ENCODE assay signal across 15 cellular contexts in genomic region chr17:19411641-19412040, GRCh38. TPM values are rescaled to one million over a fixed set of nuclear protein-coding genes. Genes with fewer than 3 reads are reported as not detected.
DNase-seq lines count a peak whose midpoint lies in the region; ATAC-seq and TF ChIP-seq lines count a peak whose summit lies in the region.
"Had no signal": no experiment of that assay in that cellular context is flagged by ENCODE, and none has a peak within 500 bp of the region (broad histone marks: within the 10 kb centered on the region; RNA-seq: fewer than 3 reads in every experiment).

No MANE protein-coding gene starts in this region.

- H3K36me3 Mint-ChIP-seq in endothelial cell (ENCODE audit: low read depth, unreplicated experiment) = no peaks in the 10 kb centered on the region
- H3K36me3 Mint-ChIP-seq: activated naive CD4-positive, alpha-beta T cell treated with anti-CD3 and anti-CD28 coated beads, Interleukin-2, amount 10 ng/mL, durations not matched to agents 7 days and 5 days; naive thymus-derived CD8-positive, alpha-beta T cell had no signal

- H3K9me3 Mint-ChIP-seq in endothelial cell (ENCODE audit: unreplicated experiment) = no peaks in the 10 kb centered on the region
- H3K9me3 Mint-ChIP-seq: activated naive CD4-positive, alpha-beta T cell treated with anti-CD3 and anti-CD28 coated beads, Interleukin-2, amount 10 ng/mL, durations not matched to agents 7 days and 5 days; naive thymus-derived CD8-positive, alpha-beta T cell had no signal

- peaks cover 7% of the 10 kb centered on the region for H3K27me3 Mint-ChIP-seq in endothelial cell (ENCODE audit: unreplicated experiment)

- H3K4me3 ChIP-seq in right atrium auricular region (peak overlapping the region in 1 of 2 donors; percentile 44), coronary artery (peak overlapping the region; percentile 66), muscle layer of duodenum (ENCODE audit: low read depth in 1 of 2, low read length in 2 of 2) (peak overlapping the region; percentile 30 to 64), urinary bladder (ENCODE audit: low read depth, low read length) (peak overlapping the region; percentile 0)

- H3K27ac Mint-ChIP-seq in endothelial cell (ENCODE audit: unreplicated experiment) = no peak overlapping the region
- H3K27ac Mint-ChIP-seq: activated naive CD4-positive, alpha-beta T cell treated with anti-CD3 and anti-CD28 coated beads, Interleukin-2, amount 10 ng/mL, durations not matched to agents 7 days and 5 days; naive thymus-derived CD8-positive, alpha-beta T cell had no signal

- ATAC-seq in Right ventricle myocardium inferior = peak; percentile 17
- ATAC-seq: left lobe of liver; naive thymus-derived CD8-positive, alpha-beta T cell had no signal

- no peak for TF ChIP-seq CTCF in right atrium auricular region (IDR thresholded peaks at IDR 0.05)
- TF ChIP-seq CTCF in coronary artery (IDR thresholded peaks at IDR 0.05) = no peak
- no peak for TF ChIP-seq CTCF in endothelial cell (IDR thresholded peaks at IDR 0.05; ENCODE audit: unreplicated experiment)

- H3K27ac ChIP-seq in right atrium auricular region (peak overlapping the region in 1 of 2 donors; percentile 31), coronary artery (peak overlapping the region; percentile 12 to 16), muscle layer of duodenum (ENCODE audit: low read length) (no peak overlapping the region), urinary bladder (ENCODE audit: low read depth) (no peak overlapping the region)
- H3K27ac ChIP-seq: epithelial cell of prostate had no signal

- intact Hi-C loops in Right ventricle myocardium inferior (cut with DNase I) = no loop called here

- no peak overlapping the region for H3K4me3 Mint-ChIP-seq in endothelial cell (ENCODE audit: unreplicated experiment)
- H3K4me3 Mint-ChIP-seq: activated naive CD4-positive, alpha-beta T cell treated with anti-CD3 and anti-CD28 coated beads, Interleukin-2, amount 10 ng/mL, durations not matched to agents 7 days and 5 days; naive thymus-derived CD8-positive, alpha-beta T cell had no signal

- H3K9me3 ChIP-seq in right atrium auricular region (no peaks in the 10 kb centered on the region), muscle layer of duodenum (ENCODE audit: control insufficient read depth in 1 of 2, low read length in 2 of 2) (no peaks in the 10 kb centered on the region)
- H3K9me3 ChIP-seq: Caco-2 had no signal

- H3K27me3 ChIP-seq in right atrium auricular region (no peaks in the 10 kb centered on the region), muscle layer of duodenum (ENCODE audit: low read depth, low read length) (no peaks in the 10 kb centered on the region)

- DNase-seq in Right ventricle myocardium inferior (ENCODE audit: missing footprints) (no peak), right atrium auricular region (ENCODE audit: low spot score) (no peak), coronary artery (ENCODE audit: low spot score) (no peak), NCI-H2107 (lab: John Stamatoyannopoulos, UW) (no peak), endothelial cell (ENCODE audit: low spot score) (no peak), COR-L47 (lab: John Stamatoyannopoulos, UW) (no peak)
- DNase-seq: ACHN; activated naive CD4-positive, alpha-beta T cell treated with anti-CD3 and anti-CD28 coated beads, Interleukin-2, amount 10 ng/mL, durations not matched to agents 7 days and 5 days; naive thymus-derived CD8-positive, alpha-beta T cell; NCI-H2081 had no signal

- H3K4me1 ChIP-seq in right atrium auricular region = peaks cover 0 to 18% of the 10 kb centered on the region in 2 donors
- H3K4me1 ChIP-seq in muscle layer of duodenum (ENCODE audit: control insufficient read depth in 1 of 2, insufficient read depth in 2 of 2, low read length in 2 of 2) = peaks cover 4 to 6% of the 10 kb centered on the region in 2 donors
- no peaks in the 10 kb centered on the region for H3K4me1 ChIP-seq in urinary bladder (ENCODE audit: insufficient read depth)
- H3K4me1 ChIP-seq: Caco-2 had no signal

- WGBS in urinary bladder = 69% methylated on average over 10 of the region's 10 CpGs

- H3K4me1 Mint-ChIP-seq in endothelial cell (ENCODE audit: unreplicated experiment) = peaks cover 2% of the 10 kb centered on the region
- H3K4me1 Mint-ChIP-seq: activated naive CD4-positive, alpha-beta T cell treated with anti-CD3 and anti-CD28 coated beads, Interleukin-2, amount 10 ng/mL, durations not matched to agents 7 days and 5 days had no signal

- H3K36me3 ChIP-seq in right atrium auricular region (no peaks in the 10 kb centered on the region), muscle layer of duodenum (ENCODE audit: control insufficient read depth in 1 of 2, insufficient read depth in 2 of 2, low read length in 2 of 2) (peaks cover 0 to 10% of the 10 kb centered on the region in 2 donors), urinary bladder (ENCODE audit: insufficient read depth) (no peaks in the 10 kb centered on the region)

RNA-seq across cellular contexts. Expression of gene RNF112, which starts 0.6 kb away (rescaled TPM):
- total RNA-seq in Right ventricle myocardium inferior (3.5 TPM), right atrium auricular region (1 to 10 TPM in 1 of 2 donors, under 1 TPM in 1; 0.67 to 1.2 TPM), urinary bladder (3.1 TPM), endothelial cell (ENCODE audit: unreplicated experiment) (0.31 TPM)
- polyA plus RNA-seq in urinary bladder = 17.4 TPM
- total RNA-seq: Caco-2 had no signal

RNA-seq across cellular contexts. Expression of gene MFAP4, which starts 24.7 kb away (rescaled TPM):
- total RNA-seq in Right ventricle myocardium inferior = 53.5 TPM
- 100 to 1,000 TPM in 1 of 2 donors, 10 to 100 TPM in 1; 78.5 to 104 TPM for total RNA-seq in right atrium auricular region
- 123 TPM for total RNA-seq in urinary bladder
- 1,046 TPM for polyA plus RNA-seq in urinary bladder
- 0.67 TPM for total RNA-seq in endothelial cell (ENCODE audit: unreplicated experiment)
- total RNA-seq: Caco-2; naive thymus-derived CD8-positive, alpha-beta T cell had no signal
- polyA plus RNA-seq: naive thymus-derived CD8-positive, alpha-beta T cell had no signal

RNA-seq across cellular contexts. Expression of gene MAPK7, which starts 33.3 kb away (rescaled TPM):
- total RNA-seq in Right ventricle myocardium inferior = 13.0 TPM
- total RNA-seq in right atrium auricular region = 10 to 100 TPM; 15.9 to 17.8 TPM
- total RNA-seq in urinary bladder = 15.8 TPM
- 32.8 TPM for polyA plus RNA-seq in urinary bladder
- 48.5 TPM for total RNA-seq in endothelial cell (ENCODE audit: unreplicated experiment)

RNA-seq across cellular contexts. Expression of gene B9D1, which starts 49.1 kb away (rescaled TPM):
- total RNA-seq in Right ventricle myocardium inferior (5.3 TPM), right atrium auricular region (10 to 100 TPM; 18.7 to 24.6 TPM), urinary bladder (14.5 TPM), endothelial cell (ENCODE audit: unreplicated experiment) (6.2 TPM)
- polyA plus RNA-seq in urinary bladder = 14.4 TPM

Comparison
In these comparisons a context has a peak if more than half of its experiments do, and no peak if none do; other contexts are left out.
1. H3K27ac ChIP-seq: peak in coronary artery (2 of 2); none in muscle layer of duodenum (single experiment) and urinary bladder (single experiment).
2. RNA of gene MFAP4, which starts 24.7 kb away (total RNA-seq): 123 TPM in urinary bladder (single experiment), 78.5 to 104 TPM in right atrium auricular region and 53.5 TPM in Right ventricle myocardium inferior (single experiment); 0.67 TPM in endothelial cell (single experiment); every median in the first group is over 10 times any median in the second.